1 cellular context compared by ENCODE assay signal in genomic region chr11:114036156-114036811, GRCh38.
TF ChIP-seq lines count a peak whose summit lies in the region.

No MANE protein-coding gene starts in this region.

TF ChIP-seq in K562, 482 proteins besides CTCF, POLR2A, EP300 and RAD21 (continued from another document):
- TF ChIP-seq SMC3 (conservative IDR thresholded peaks at IDR 0.05; ENCODE audit: insufficient read depth, low read depth, low read length) (peak; percentile 84), ZNF197 (CRISPR knock-in tag; IDR thresholded peaks at IDR 0.05; ENCODE audit: low read depth) (no peak), ETS2 (tag; IDR thresholded peaks at IDR 0.05; ENCODE audit: borderline replicate concordance, poor library complexity, severe bottlenecking) (no peak), YY1 (IDR thresholded peaks at IDR 0.05; ENCODE audit: borderline replicate concordance in 1 of 3, control insufficient read depth in 1 of 3, extremely low read depth in 1 of 3, insufficient read depth in 3 of 3, insufficient read length in 1 of 3, insufficient replicate concordance in 2 of 3, low read depth in 1 of 3, low read length in 2 of 3) (peak in 1 of 3 experiments; percentile 21), SMARCC2 (IDR thresholded peaks at IDR 0.05; ENCODE audit: low read depth) (no peak), ZFP36 (IDR thresholded peaks at IDR 0.05; ENCODE audit: low read depth, low read length, partially characterized antibody) (peak; percentile 20), NFIC (IDR thresholded peaks at IDR 0.05) (peak; percentile 74), ETV5 (CRISPR knock-in tag; IDR thresholded peaks at IDR 0.05; ENCODE audit: low read depth) (0 out of 2 replicates have a peak, but pooled peaks have one; percentile 46), CLOCK (CRISPR knock-in tag; IDR thresholded peaks at IDR 0.05; ENCODE audit: borderline replicate concordance) (no peak), NRF1 (conservative IDR thresholded peaks at IDR 0.05 in 1 of 2, IDR thresholded peaks at IDR 0.05 in 1 of 2) (peak in 1 of 2 experiments; percentile 32; a peak in 1 of 4 replicates), ZNF318 (IDR thresholded peaks at IDR 0.05; ENCODE audit: borderline replicate concordance in 1 of 2, low read depth in 1 of 2) (no peak), ZNF695 (CRISPR knock-in tag; IDR thresholded peaks at IDR 0.05) (no peak), RCOR1 (IDR thresholded peaks at IDR 0.05; ENCODE audit: borderline replicate concordance in 1 of 2, low read depth in 2 of 2, low read length in 2 of 2) (0 out of 4 replicates have a peak, but pooled peaks of 1 of the 2 experiments have one; percentile 18), SFPQ (IDR thresholded peaks at IDR 0.05; ENCODE audit: low read depth, low read length) (no peak), HCFC1 (IDR thresholded peaks at IDR 0.05; ENCODE audit: low read depth, low read length) (0 out of 2 replicates have a peak, but pooled peaks have one; percentile 5), SNAPC5 (CRISPR knock-in tag; IDR thresholded peaks at IDR 0.05) (no peak), KDM2B (CRISPR knock-in tag; IDR thresholded peaks at IDR 0.05) (no peak), ZZZ3 (IDR thresholded peaks at IDR 0.05) (no peak), TCF3 (CRISPR knock-in tag; IDR thresholded peaks at IDR 0.05) (peak; percentile 23; the same call in 1 of the 2 replicates), TAF9B (IDR thresholded peaks at IDR 0.05; ENCODE audit: partially characterized antibody) (no peak), ZNF740 (CRISPR knock-in tag; IDR thresholded peaks at IDR 0.05) (no peak), ZNF740 (tag; IDR thresholded peaks at IDR 0.05) (no peak), HDAC6 (IDR thresholded peaks at IDR 0.05; ENCODE audit: low read depth, low read length) (no peak), ZBTB9 (CRISPR knock-in tag; IDR thresholded peaks at IDR 0.05) (no peak), CXXC5 (CRISPR knock-in tag; IDR thresholded peaks at IDR 0.05) (peak; percentile 44; the same call in 1 of the 2 replicates), ZNF408 (CRISPR knock-in tag; IDR thresholded peaks at IDR 0.05; ENCODE audit: low read depth) (no peak), XRCC5 (IDR thresholded peaks at IDR 0.05; ENCODE audit: low read depth, low read length) (0 out of 2 replicates have a peak, but pooled peaks have one; percentile 54), GABPB1 (CRISPR knock-in tag; IDR thresholded peaks at IDR 0.05) (peak; percentile 42), TFE3 (CRISPR knock-in tag; IDR thresholded peaks at IDR 0.05) (no peak), TAF1 (IDR thresholded peaks at IDR 0.05; ENCODE audit: control insufficient read depth, extremely low read depth, insufficient read depth, low read length, severe bottlenecking) (no peak), SIN3A (IDR thresholded peaks at IDR 0.05; ENCODE audit: borderline replicate concordance in 2 of 2, control insufficient read depth in 1 of 2, low read depth in 2 of 2, low read length in 2 of 2) (no peak), ZNF274 (IDR thresholded peaks at IDR 0.05; ENCODE audit: borderline replicate concordance, low read depth, low read length) (no peak), NFE2L1 (tag; IDR thresholded peaks at IDR 0.05; ENCODE audit: borderline replicate concordance, low read depth) (no peak)
